ENCODE assay signal across 7 cellular contexts in the genomic region with DNA sequence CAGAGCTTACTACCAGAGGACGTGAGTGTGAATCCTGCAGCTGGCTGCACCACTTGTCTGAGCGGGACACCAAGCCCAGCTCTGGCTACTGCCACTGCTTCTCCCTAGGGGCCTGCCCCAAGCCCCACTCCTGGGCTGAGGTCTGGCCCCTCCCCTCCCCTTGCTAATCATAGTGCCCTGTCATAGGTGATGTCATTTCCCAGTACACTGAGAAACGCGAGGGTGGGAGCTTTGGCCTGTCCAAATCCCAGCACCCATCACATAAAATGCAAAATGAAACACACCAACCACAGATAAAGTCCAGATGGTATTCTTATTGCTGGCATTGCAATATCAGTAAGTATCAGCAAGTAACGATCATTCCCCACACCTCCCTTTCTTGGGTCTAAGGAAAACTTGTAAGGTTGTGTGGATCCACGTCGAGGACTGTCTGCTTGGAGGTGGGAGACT.
DNase-seq lines count a peak whose midpoint lies in the region; ATAC-seq and TF ChIP-seq lines count a peak whose summit lies in the region.

No MANE protein-coding gene starts in this region.

- no peaks in the 10 kb centered on the region for H4K20me1 ChIP-seq in smooth muscle cell (ENCODE audit: low read depth)

- H3K4me1 ChIP-seq in smooth muscle cell (ENCODE audit: low read depth) = peaks cover 5% of the 10 kb centered on the region

- H3K9me3 ChIP-seq in smooth muscle cell (replicated peaks; ENCODE audit: low read depth) = no peaks in the 10 kb centered on the region

- peak overlapping the region; percentile 18 for H3K9ac ChIP-seq in smooth muscle cell (ENCODE audit: low read depth)

- H2AFZ ChIP-seq in smooth muscle cell (ENCODE audit: low read depth) = no peak overlapping the region

- H3K9me3 Mint-ChIP-seq in dendritic cell treated with granulocyte-macrophage colony-stimulating factor and Interleukin-4, amounts not matched to agents 40 ng/mL and 50 ng/mL, for 4 days = no peaks in the 10 kb centered on the region

- no peak overlapping the region for H3K4me3 ChIP-seq in smooth muscle cell

- no peak overlapping the region for H3K4me3 Mint-ChIP-seq in dendritic cell treated with granulocyte-macrophage colony-stimulating factor and Interleukin-4, amounts not matched to agents 40 ng/mL and 50 ng/mL, for 4 days

- peak overlapping the region; percentile 66 for H3K27ac ChIP-seq in smooth muscle cell (ENCODE audit: low read depth)

- intact Hi-C loops in dendritic cell treated with granulocyte-macrophage colony-stimulating factor and Interleukin-4, amounts not matched to agents 40 ng/mL and 50 ng/mL, for 4 days (cut with micrococcal nuclease) = no loop called here

- H3K4me1 Mint-ChIP-seq in dendritic cell treated with granulocyte-macrophage colony-stimulating factor and Interleukin-4, amounts not matched to agents 40 ng/mL and 50 ng/mL, for 4 days (ENCODE audit: low read depth) = peaks cover 54% of the 10 kb centered on the region

- ATAC-seq in GM18868 (IDR thresholded peaks at IDR 0.05; ENCODE audit: unreplicated experiment) (peak; percentile 50), HG02763 (IDR thresholded peaks at IDR 0.05; ENCODE audit: unreplicated experiment) (peak; percentile 46), GM18873 (IDR thresholded peaks at IDR 0.05; ENCODE audit: low FRiP score, unreplicated experiment) (no peak)

- WGBS in smooth muscle cell (ENCODE audit: low lambda C conversion rate) = 36% methylated on average over 7 of the region's 7 CpGs

- peak overlapping the region; percentile 27 for H3K27ac Mint-ChIP-seq in dendritic cell treated with granulocyte-macrophage colony-stimulating factor and Interleukin-4, amounts not matched to agents 40 ng/mL and 50 ng/mL, for 4 days

- no peak for TF ChIP-seq CTCF in smooth muscle cell (IDR thresholded peaks at IDR 0.05; ENCODE audit: borderline replicate concordance, insufficient read depth, poor library complexity, severe bottlenecking)

- H3K36me3 ChIP-seq in smooth muscle cell (ENCODE audit: low read depth) = no peaks in the 10 kb centered on the region

- peak overlapping the region; percentile 7 for H3K4me2 ChIP-seq in smooth muscle cell

- no peaks in the 10 kb centered on the region for H3K27me3 ChIP-seq in smooth muscle cell (ENCODE audit: low read depth)

- DNase-seq in smooth muscle cell (lab: John Stamatoyannopoulos, UW; ENCODE audit: unreplicated experiment) (no peak), dedifferentiated amniotic fluid mesenchymal stem cell (ENCODE audit: extremely low spot score) (no peak), DMS153 (lab: John Stamatoyannopoulos, UW) (no peak)

- no peaks in the 10 kb centered on the region for H3K27me3 Mint-ChIP-seq in dendritic cell treated with granulocyte-macrophage colony-stimulating factor and Interleukin-4, amounts not matched to agents 40 ng/mL and 50 ng/mL, for 4 days

- no peaks in the 10 kb centered on the region for H3K79me2 ChIP-seq in smooth muscle cell (ENCODE audit: low read depth)

- H3K36me3 Mint-ChIP-seq in dendritic cell treated with granulocyte-macrophage colony-stimulating factor and Interleukin-4, amounts not matched to agents 40 ng/mL and 50 ng/mL, for 4 days (ENCODE audit: low read depth) = no peaks in the 10 kb centered on the region

- peaks cover 6% of the 10 kb centered on the region for H3F3A ChIP-seq in smooth muscle cell (ENCODE audit: low read depth)
